10 cellular contexts compared by ENCODE assay signal in genomic region chr10:102492983-102493382, GRCh38. TPM values are rescaled to one million over a fixed set of nuclear protein-coding genes. Genes with fewer than 3 reads are reported as not detected.
DNase-seq lines count a peak whose midpoint lies in the region; ATAC-seq and TF ChIP-seq lines count a peak whose summit lies in the region.
"Had no signal": no experiment of that assay in that cellular context is flagged by ENCODE, and none has a peak within 500 bp of the region (broad histone marks: within the 10 kb centered on the region; RNA-seq: fewer than 3 reads in every experiment).

No MANE protein-coding gene starts in this region.

- peak; percentile 62 for ATAC-seq in sciatic nerve
- ATAC-seq in effector memory CD8-positive, alpha-beta T cell (replicated peaks): no peak

- no peak for TF ChIP-seq CTCF in HFFc6 (IDR thresholded peaks at IDR 0.05)
- TF ChIP-seq CTCF in VCaP (conservative IDR thresholded peaks at IDR 0.05): no peak
- TF ChIP-seq CTCF in left ventricle myocardium inferior (IDR thresholded peaks at IDR 0.05; ENCODE audit: borderline replicate concordance): no peak

- H3K27ac Mint-ChIP-seq in HFFc6: peak overlapping the region; percentile 7; the same call in 1 of the 2 replicates
- peak overlapping the region in 1 of 2 donors; percentile 23 for H3K27ac Mint-ChIP-seq in effector memory CD8-positive, alpha-beta T cell

- no peaks in the 10 kb centered on the region for H3K9me3 Mint-ChIP-seq in HFFc6
- H3K9me3 Mint-ChIP-seq in effector memory CD8-positive, alpha-beta T cell: no peaks in the 10 kb centered on the region

- no peaks in the 10 kb centered on the region; the same call in 1 of the 2 replicates for H3K27me3 Mint-ChIP-seq in HFFc6 (ENCODE audit: insufficient read depth)
- no peaks in the 10 kb centered on the region for H3K27me3 Mint-ChIP-seq in effector memory CD8-positive, alpha-beta T cell

- H3K27ac ChIP-seq in VCaP (peak overlapping the region; percentile 15; the same call in 1 of the 2 replicates), left ventricle myocardium inferior (replicated peaks) (peak overlapping the region; percentile 83)
- H3K27ac ChIP-seq: SJSA1 had no signal

- no peak for DNase-seq in HFFc6
- DNase-seq in left ventricle myocardium inferior: no peak
- no peak for DNase-seq in sciatic nerve (ENCODE audit: low spot score)
- no peak for DNase-seq in NCI-H82 treated with DMSO at 0.1 percent for 48 hours (lab: John Stamatoyannopoulos, UW; ENCODE audit: unreplicated experiment)
- DNase-seq in OCI-M1 (lab: John Stamatoyannopoulos, UW): no peak
- DNase-seq in effector memory CD8-positive, alpha-beta T cell: no peak
- DNase-seq: activated CD8-positive, alpha-beta memory T cell treated with anti-CD3 and anti-CD28 coated beads for 24 hours; NCI-H2081 treated with DMSO at 0.1 percent for 48 hours had no signal

- H3K9me3 ChIP-seq in left ventricle myocardium inferior (replicated peaks): no peaks in the 10 kb centered on the region
- H3K9me3 ChIP-seq: SJSA1 had no signal

- peaks cover 33% of the 10 kb centered on the region for H3K36me3 ChIP-seq in left ventricle myocardium inferior

- H3K4me1 Mint-ChIP-seq in HFFc6 (ENCODE audit: low read depth): peaks cover 14% of the 10 kb centered on the region
- H3K4me1 Mint-ChIP-seq in effector memory CD8-positive, alpha-beta T cell (ENCODE audit: low read depth in 2 of 2): peaks cover 14 to 40% of the 10 kb centered on the region in 2 donors

- peak overlapping the region; percentile 28 for H3K4me3 ChIP-seq in left ventricle myocardium inferior
- H3K4me3 ChIP-seq: SJSA1 had no signal

- peaks cover under 1% of the 10 kb centered on the region; the same call in 1 of the 2 replicates for H3K36me3 Mint-ChIP-seq in HFFc6 (ENCODE audit: low read depth)
- peaks cover 59% of the 10 kb centered on the region for H3K36me3 Mint-ChIP-seq in effector memory CD8-positive, alpha-beta T cell (ENCODE audit: insufficient read depth)

- H3K27me3 ChIP-seq in left ventricle myocardium inferior (ENCODE audit: low read depth): no peaks in the 10 kb centered on the region
- H3K27me3 ChIP-seq: SJSA1 had no signal

- H3K4me1 ChIP-seq in left ventricle myocardium inferior: peaks cover 69% of the 10 kb centered on the region
- H3K4me1 ChIP-seq: SJSA1 had no signal

- H3K4me3 Mint-ChIP-seq in HFFc6: no peak overlapping the region
- peak overlapping the region in 1 of 2 donors; percentile 15 for H3K4me3 Mint-ChIP-seq in effector memory CD8-positive, alpha-beta T cell

- intact Hi-C loops in left ventricle myocardium inferior (cut with micrococcal nuclease): no loop called here
- intact Hi-C loops in sciatic nerve (cut with DNase I): no loop called here

RNA-seq across cellular contexts. Expression of gene ACTR1A, which starts 9.5 kb away (rescaled TPM):
- total RNA-seq in HFFc6 (2021; fragmentation: NEBNext Ultra II Directional; extraction: Animal tissue kit (Norgen Biotek cat#: 25700)): 100 to 1,000 TPM; 125 to 175 (median 152) TPM
- total RNA-seq in left ventricle myocardium inferior (103 TPM), sciatic nerve (84.3 TPM)

RNA-seq across cellular contexts. Expression of gene SUFU, which starts 10.8 kb away (rescaled TPM):
- 10 to 100 TPM; 12.8 to 16.8 (median 15.2) TPM for total RNA-seq in HFFc6 (2021; fragmentation: NEBNext Ultra II Directional; extraction: Animal tissue kit (Norgen Biotek cat#: 25700))
- total RNA-seq in left ventricle myocardium inferior: 7.9 TPM
- total RNA-seq in sciatic nerve: 19.7 TPM

RNA-seq across cellular contexts. Expression of gene C10orf95, which starts 41.6 kb away (rescaled TPM):
- total RNA-seq in HFFc6 (2021; fragmentation: NEBNext Ultra II Directional; extraction: Animal tissue kit (Norgen Biotek cat#: 25700)): under 1 TPM in 1 of 6 experiments, not detected in 5; 0.12 TPM
- total RNA-seq in left ventricle myocardium inferior: not detected
- not detected for total RNA-seq in sciatic nerve
- total RNA-seq: SJSA1 had no signal
